14 cellular contexts compared by ENCODE assay signal in genomic region chr5:120241400-120241799, GRCh38.
"Had no signal": no experiment of that assay in that cellular context is flagged by ENCODE, and none has a peak within 500 bp of the region (broad histone marks: within the 10 kb centered on the region; RNA-seq: fewer than 3 reads in every experiment).

No MANE protein-coding gene starts in this region.

- H3K36me3 Mint-ChIP-seq: naive thymus-derived CD8-positive, alpha-beta T cell had no signal

- H3K36me3 ChIP-seq: esophagus squamous epithelium, heart left ventricle had no signal

- H3K4me3 ChIP-seq: esophagus squamous epithelium, heart left ventricle, mucosa of descending colon had no signal

- ATAC-seq: foreskin keratinocyte; heart left ventricle; left colon; mucosa of descending colon; naive thymus-derived CD8-positive, alpha-beta T cell; sciatic nerve had no signal

- H3K4me1 ChIP-seq: esophagus squamous epithelium, foreskin keratinocyte had no signal

- H3K27ac Mint-ChIP-seq: naive thymus-derived CD8-positive, alpha-beta T cell had no signal

- H3K9me3 Mint-ChIP-seq: neural crest cell had no signal

- H3K9me3 ChIP-seq: esophagus squamous epithelium, heart left ventricle, mucosa of descending colon had no signal

- H3K27ac ChIP-seq: esophagus squamous epithelium, foreskin keratinocyte, heart left ventricle had no signal

- H3K27me3 ChIP-seq: esophagus squamous epithelium, foreskin keratinocyte, heart left ventricle had no signal

- DNase-seq: dermis blood vessel endothelial cell; esophagus squamous epithelium; foreskin keratinocyte; heart left ventricle; hippocampal formation; left colon; mammary epithelial cell; mucosa of descending colon; naive thymus-derived CD8-positive, alpha-beta T cell; posterior cingulate gyrus; stimulated activated naive CD4-positive, alpha-beta T cell treated with Interleukin-2 at 50 U/mL for 16 hours; trophoblast cell had no signal

- H3K4me1 Mint-ChIP-seq: neural crest cell had no signal

- H3K4me3 Mint-ChIP-seq: naive thymus-derived CD8-positive, alpha-beta T cell; neural crest cell had no signal
